ENCODE assay signal across 15 cellular contexts in the genomic region with DNA sequence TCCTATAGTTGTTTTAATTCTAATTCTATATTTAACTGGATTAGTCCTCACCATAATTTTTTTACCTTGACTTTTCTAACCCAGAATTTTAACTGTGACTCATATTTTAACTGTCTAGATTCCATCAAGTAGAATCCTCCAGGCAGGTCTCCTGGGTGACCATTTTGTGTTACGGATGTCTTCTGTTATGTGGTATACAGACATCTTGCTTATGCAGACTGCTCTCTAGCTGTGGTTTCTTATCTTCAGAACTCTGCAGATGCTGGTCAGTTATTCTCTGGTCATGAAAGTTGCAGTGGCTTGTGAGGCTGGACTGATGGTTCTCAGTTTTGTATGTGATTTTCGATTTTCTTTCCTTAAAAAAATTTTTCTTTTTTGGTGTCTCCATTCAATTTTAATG.
DNase-seq lines count a peak whose midpoint lies in the region; ATAC-seq, FAIRE-seq and TF ChIP-seq lines count a peak whose summit lies in the region.
"Had no signal": no experiment of that assay in that cellular context is flagged by ENCODE, and none has a peak within 500 bp of the region (broad histone marks: within the 10 kb centered on the region; RNA-seq: fewer than 3 reads in every experiment).

No MANE protein-coding gene starts in this region.

- TF ChIP-seq CTCF in fibroblast of the aortic adventitia (IDR thresholded peaks at IDR 0.05; ENCODE audit: insufficient read depth, low read length) = no peak

- ATAC-seq in GM19324 (IDR thresholded peaks at IDR 0.05; ENCODE audit: low FRiP score, unreplicated experiment) = no peak
- ATAC-seq: activated T-cell treated with anti-CD3 and anti-CD28 coated beads, Interleukin-2, amount 50 U/mL, for 4 hours; sciatic nerve had no signal

- peak; percentile 59 for FAIRE-seq in GM18507 (lab: Jason Lieb, UNC)

- no peak overlapping the region for H3K4me3 ChIP-seq in fibroblast of the aortic adventitia (ENCODE audit: low read depth, low read length)
- H3K4me3 ChIP-seq: testis had no signal

- no peak for DNase-seq in GM18507 (ENCODE audit: extremely low spot score, insufficient read length, low read depth)
- peak; percentile 36 for DNase-seq in H4 (ENCODE audit: low spot score)
- peak; percentile 43 for DNase-seq in NCI-H226
- DNase-seq in fibroblast of the aortic adventitia (ENCODE audit: low read depth) = peak; percentile 4
- no peak for DNase-seq in SKM-1 treated with dmso at 0.1 percent for 144 hours (lab: John Stamatoyannopoulos, UW; ENCODE audit: unreplicated experiment)
- no peak for DNase-seq in LoVo (ENCODE audit: low spot score)
- no peak for DNase-seq in ureter (ENCODE audit: low spot score)
- DNase-seq: activated B cell treated with CpG ODN at 0.5 μM for 24 hours; activated T-cell treated with anti-CD3 and anti-CD28 coated beads, Interleukin-2, amount 50 U/mL, for 4 hours; GDM1; KG1; NCI-H2227 treated with DMSO at 0.1 percent for 48 hours; testis had no signal

Comparison
In these comparisons a context has a peak if more than half of its experiments do, and no peak if none do; other contexts are left out.
1. DNase-seq: peak in H4 (single experiment), NCI-H226 (single experiment) and fibroblast of the aortic adventitia (single experiment); none in GM18507 (single experiment), SKM-1 treated with dmso at 0.1 percent for 144 hours (single experiment), LoVo (single experiment) and ureter (single experiment).